ENCODE assay signal across 14 cellular contexts in genomic region chr2:131584940-131585339, GRCh38. TPM values are rescaled to one million over a fixed set of nuclear protein-coding genes. Genes with fewer than 3 reads are reported as not detected.
DNase-seq lines count a peak whose midpoint lies in the region; ATAC-seq, FAIRE-seq and TF ChIP-seq lines count a peak whose summit lies in the region.
"Had no signal": no experiment of that assay in that cellular context is flagged by ENCODE, and none has a peak within 500 bp of the region (broad histone marks: within the 10 kb centered on the region; RNA-seq: fewer than 3 reads in every experiment).

No MANE protein-coding gene starts in this region.

- TF ChIP-seq CTCF in osteocyte (IDR thresholded peaks at IDR 0.05), result no peak
- TF ChIP-seq CTCF in Peyer's patch (IDR thresholded peaks at IDR 0.05), result no peak

- peaks cover 14% of the 10 kb centered on the region for H3K27me3 Mint-ChIP-seq in osteocyte (ENCODE audit: unreplicated experiment)

- H3K4me1 ChIP-seq in Peyer's patch, result no peaks in the 10 kb centered on the region

- H3K9me3 Mint-ChIP-seq in osteocyte (ENCODE audit: unreplicated experiment), result no peaks in the 10 kb centered on the region
- H3K9me3 Mint-ChIP-seq: activated T-cell treated with anti-CD3 and anti-CD28 coated beads, Interleukin-2, amount 50 U/mL, for 4 hours had no signal

- H3K36me3 ChIP-seq in Peyer's patch, result no peaks in the 10 kb centered on the region
- H3K36me3 ChIP-seq: BLaER1, brain microvascular endothelial cell had no signal

- no peak overlapping the region for H3K27ac Mint-ChIP-seq in osteocyte (ENCODE audit: unreplicated experiment)

- H3K36me3 Mint-ChIP-seq in osteocyte (ENCODE audit: unreplicated experiment), result no peaks in the 10 kb centered on the region

- H3K9me3 ChIP-seq in Peyer's patch, result no peaks in the 10 kb centered on the region
- H3K9me3 ChIP-seq: BLaER1 had no signal

- H3K4me1 Mint-ChIP-seq in osteocyte (ENCODE audit: unreplicated experiment), result no peaks in the 10 kb centered on the region

- no peak overlapping the region for H3K27ac ChIP-seq in Peyer's patch
- H3K27ac ChIP-seq: BLaER1, brain microvascular endothelial cell had no signal

- TF ChIP-seq POLR2A in GM12892 (IDR thresholded peaks at IDR 0.05; ENCODE audit: low read depth, low read length), result no peak
- TF ChIP-seq POLR2A in Peyer's patch (IDR thresholded peaks at IDR 0.05), result no peak

- H3K27me3 ChIP-seq in Peyer's patch, result no peaks in the 10 kb centered on the region
- H3K27me3 ChIP-seq: BLaER1, brain microvascular endothelial cell had no signal

- DNase-seq in GM12892 (ENCODE audit: insufficient read length) (no peak), NOMO-1 treated with dmso at 0.1 percent for 144 hours (lab: John Stamatoyannopoulos, UW; ENCODE audit: unreplicated experiment) (peak; percentile 36), occipital lobe (lab: John Stamatoyannopoulos, UW) (no peak), osteocyte (ENCODE audit: extremely low spot score, unreplicated experiment) (no peak), Peyer's patch (no peak), NCI-H2081 (lab: John Stamatoyannopoulos, UW) (no peak)
- DNase-seq: activated T-cell treated with anti-CD3 and anti-CD28 coated beads, Interleukin-2, amount 50 U/mL, for 4 hours; brain microvascular endothelial cell; NCI-H1105 treated with DMSO at 0.1 percent for 48 hours had no signal

- ATAC-seq in GM19452 (IDR thresholded peaks at IDR 0.05; ENCODE audit: unreplicated experiment) (peak; percentile 52), HG02938 (IDR thresholded peaks at IDR 0.05; ENCODE audit: unreplicated experiment) (peak; percentile 74)
- ATAC-seq: activated T-cell treated with anti-CD3 and anti-CD28 coated beads, Interleukin-2, amount 50 U/mL, for 4 hours had no signal

- H3K4me3 ChIP-seq in Peyer's patch, result no peak overlapping the region
- H3K4me3 ChIP-seq: BLaER1 had no signal

- H3K4me3 Mint-ChIP-seq in osteocyte (ENCODE audit: unreplicated experiment), result no peak overlapping the region
- H3K4me3 Mint-ChIP-seq: activated T-cell treated with anti-CD3 and anti-CD28 coated beads, Interleukin-2, amount 50 U/mL, for 4 hours had no signal

- FAIRE-seq in GM12892 (lab: Jason Lieb, UNC), result peak; percentile 92
- FAIRE-seq: islet of Langerhans, TTC549 had no signal

RNA-seq across cellular contexts. Expression of gene CCDC74A, which starts 57.3 kb away (rescaled TPM):
- 42.7 TPM for polyA plus RNA-seq in GM12892 (2012; ENCODE audit: missing spikeins)
- 4.1 TPM for total RNA-seq in occipital lobe
- total RNA-seq in osteocyte, result 1.8 and 2.4 TPM in 2 replicates
- total RNA-seq in Peyer's patch, result 1 to 10 TPM in 1 of 4 donors, not detected in 3; 1.6 TPM
